8 cellular contexts compared by ENCODE assay signal in genomic region chr5:155943516-155944407, GRCh38.
DNase-seq lines count a peak whose midpoint lies in the region; ATAC-seq and TF ChIP-seq lines count a peak whose summit lies in the region.

No MANE protein-coding gene starts in this region.

- peak overlapping the region in 1 of 7 donors; percentile 12 for H3K27ac Mint-ChIP-seq in CD4-positive, alpha-beta memory T cell
- no peak overlapping the region for H3K27ac Mint-ChIP-seq in activated T-helper 1 cell treated with anti-CD3 and anti-CD28 coated beads, Interleukin-12 subunit alpha, Interleukin-12 subunit beta, Interleukin-2, Interleukin-4 antibody, amounts not matched to agents 30 ng/mL and 10 ng/mL and 1 ng/mL, durations not matched to agents 14 hours and 24 hours and 36 hours

- peaks cover 0 to 3% (median 0%) of the 10 kb centered on the region in 4 donors for H3K4me1 Mint-ChIP-seq in CD4-positive, alpha-beta memory T cell
- peaks cover 7% of the 10 kb centered on the region for H3K4me1 Mint-ChIP-seq in activated T-helper 1 cell treated with anti-CD3 and anti-CD28 coated beads, Interleukin-12 subunit alpha, Interleukin-12 subunit beta, Interleukin-2, Interleukin-4 antibody, amounts not matched to agents 30 ng/mL and 10 ng/mL and 1 ng/mL, durations not matched to agents 14 hours and 24 hours and 36 hours (ENCODE audit: low read depth)

- peak; percentile 4 to 43 (median 10) for DNase-seq in CD4-positive, alpha-beta memory T cell
- DNase-seq in NCI-H345 treated with DMSO at 0.1 percent for 48 hours (lab: John Stamatoyannopoulos, UW; ENCODE audit: unreplicated experiment), result peak; percentile 11
- peak; percentile 19 for DNase-seq in activated T-helper 1 cell treated with anti-CD3 and anti-CD28 coated beads, Interleukin-12 subunit alpha, Interleukin-12 subunit beta, Interleukin-2, Interleukin-4 antibody, amounts not matched to agents 30 ng/mL and 10 ng/mL and 1 ng/mL, durations not matched to agents 14 hours and 24 hours and 36 hours (ENCODE audit: low spot score)
- peak; percentile 36 to 69 (median 46) for DNase-seq in ovary
- DNase-seq in NK-92 treated with Interleukin-12 subunit alpha and Interleukin-12 subunit beta, amount 100 ng/mL, for 24 hours (lab: John Stamatoyannopoulos, UW), result no peak

- CTCF ChIA-PET in CD4-positive, alpha-beta memory T cell (lab: Charles Lee; ENCODE audit: partially characterized antibody), result interaction anchor here (0.9 to 1.5 kb wide), 3 partner anchors 9 to 1191 kb away, joined by 3 to 7 read pairs (median 5); no protein-coding TSS in a partner anchor

- WGBS in gastroesophageal sphincter (ENCODE audit: low coverage in 1 of 2), 2 donors, result 23 to 49% methylated on average over 2 of the region's 2 CpGs
- 29 to 43% (median 33%) methylated on average over 2 of the region's 2 CpGs for WGBS in ovary, 3 donors

- no peak for TF ChIP-seq POLR2A in gastroesophageal sphincter (IDR thresholded peaks at IDR 0.05)
- TF ChIP-seq POLR2A in ovary (IDR thresholded peaks at IDR 0.05), result no peak

- intact Hi-C loops in CD4-positive, alpha-beta memory T cell (cut with micrococcal nuclease), result loop anchor here (2.0 kb wide), 1 partner anchor 991 kb away; no protein-coding TSS in a partner anchor
- intact Hi-C loops in activated T-helper 1 cell treated with anti-CD3 and anti-CD28 coated beads, Interleukin-12 subunit alpha, Interleukin-12 subunit beta, Interleukin-2, Interleukin-4 antibody, amounts not matched to agents 30 ng/mL and 10 ng/mL and 1 ng/mL, durations not matched to agents 14 hours and 24 hours and 36 hours (cut with micrococcal nuclease), result loop anchor here (1.0 to 2.0 kb wide), 4 partner anchors 873 to 1189 kb away; no protein-coding TSS in a partner anchor
- intact Hi-C loops in ovary (cut with DNase I), result loop anchor here in 1 of 4 donors (10.0 kb wide), 1 partner anchor 881 kb away; no protein-coding TSS in a partner anchor

- ATAC-seq in GM19025 (IDR thresholded peaks at IDR 0.05; ENCODE audit: low read depth, unreplicated experiment) (peak; percentile 85), HG03097 (IDR thresholded peaks at IDR 0.05; ENCODE audit: low FRiP score, unreplicated experiment) (peak; percentile 70), gastroesophageal sphincter (peak; percentile 61)

- H3K36me3 ChIP-seq in CD4-positive, alpha-beta memory T cell (ENCODE audit: insufficient read depth, low read length), result no peaks in the 10 kb centered on the region
- H3K36me3 ChIP-seq in gastroesophageal sphincter, result no peaks in the 10 kb centered on the region
- no peaks in the 10 kb centered on the region for H3K36me3 ChIP-seq in ovary

- TF ChIP-seq CTCF in gastroesophageal sphincter (IDR thresholded peaks at IDR 0.05) (peak; percentile 68 to 88 (median 74)), ovary (IDR thresholded peaks at IDR 0.05) (peak; percentile 29 to 49 (median 32))

- H3K27me3 ChIP-seq in CD4-positive, alpha-beta memory T cell (ENCODE audit: insufficient read depth, low read length), result no peaks in the 10 kb centered on the region
- no peaks in the 10 kb centered on the region for H3K27me3 ChIP-seq in gastroesophageal sphincter
- no peaks in the 10 kb centered on the region for H3K27me3 ChIP-seq in ovary

- H3K27me3 Mint-ChIP-seq in CD4-positive, alpha-beta memory T cell, result peaks cover 0 to 2% of the 10 kb centered on the region in 2 donors
- H3K27me3 Mint-ChIP-seq in activated T-helper 1 cell treated with anti-CD3 and anti-CD28 coated beads, Interleukin-12 subunit alpha, Interleukin-12 subunit beta, Interleukin-2, Interleukin-4 antibody, amounts not matched to agents 30 ng/mL and 10 ng/mL and 1 ng/mL, durations not matched to agents 14 hours and 24 hours and 36 hours (ENCODE audit: insufficient read depth), result peaks cover 14% of the 10 kb centered on the region

- no peaks in the 10 kb centered on the region for H3K9me3 ChIP-seq in CD4-positive, alpha-beta memory T cell (ENCODE audit: control insufficient read depth in 1 of 2, low read length in 2 of 2)
- no peaks in the 10 kb centered on the region for H3K9me3 ChIP-seq in gastroesophageal sphincter
- H3K9me3 ChIP-seq in ovary, result no peaks in the 10 kb centered on the region

- no peak overlapping the region for H3K4me3 Mint-ChIP-seq in CD4-positive, alpha-beta memory T cell
- no peak overlapping the region for H3K4me3 Mint-ChIP-seq in activated T-helper 1 cell treated with anti-CD3 and anti-CD28 coated beads, Interleukin-12 subunit alpha, Interleukin-12 subunit beta, Interleukin-2, Interleukin-4 antibody, amounts not matched to agents 30 ng/mL and 10 ng/mL and 1 ng/mL, durations not matched to agents 14 hours and 24 hours and 36 hours

- no peaks in the 10 kb centered on the region for H3K36me3 Mint-ChIP-seq in CD4-positive, alpha-beta memory T cell
- no peaks in the 10 kb centered on the region for H3K36me3 Mint-ChIP-seq in activated T-helper 1 cell treated with anti-CD3 and anti-CD28 coated beads, Interleukin-12 subunit alpha, Interleukin-12 subunit beta, Interleukin-2, Interleukin-4 antibody, amounts not matched to agents 30 ng/mL and 10 ng/mL and 1 ng/mL, durations not matched to agents 14 hours and 24 hours and 36 hours (ENCODE audit: low read depth)

- H3K4me3 ChIP-seq in CD4-positive, alpha-beta memory T cell (ENCODE audit: low read length in 2 of 2), result no peak overlapping the region
- H3K4me3 ChIP-seq in gastroesophageal sphincter (no peak overlapping the region), ovary (no peak overlapping the region)

- no peak for TF ChIP-seq EP300 in gastroesophageal sphincter (IDR thresholded peaks at IDR 0.05)
- no peak for TF ChIP-seq EP300 in ovary (IDR thresholded peaks at IDR 0.05)

- H3K9me3 Mint-ChIP-seq in CD4-positive, alpha-beta memory T cell, result peaks cover 0 to 4% (median 0%) of the 10 kb centered on the region in 8 donors
- H3K9me3 Mint-ChIP-seq in activated T-helper 1 cell treated with anti-CD3 and anti-CD28 coated beads, Interleukin-12 subunit alpha, Interleukin-12 subunit beta, Interleukin-2, Interleukin-4 antibody, amounts not matched to agents 30 ng/mL and 10 ng/mL and 1 ng/mL, durations not matched to agents 14 hours and 24 hours and 36 hours, result no peaks in the 10 kb centered on the region

- POLR2A ChIA-PET in CD4-positive, alpha-beta memory T cell (lab: Charles Lee; ENCODE audit: partially characterized antibody), result no interaction called here

- H3K4me1 ChIP-seq in CD4-positive, alpha-beta memory T cell (ENCODE audit: insufficient read depth, low read length), result no peaks in the 10 kb centered on the region
- no peaks in the 10 kb centered on the region for H3K4me1 ChIP-seq in gastroesophageal sphincter
- no peaks in the 10 kb centered on the region for H3K4me1 ChIP-seq in ovary (ENCODE audit: insufficient read depth)

- H3K27ac ChIP-seq in CD4-positive, alpha-beta memory T cell (ENCODE audit: low read depth, low read length), result no peak overlapping the region
- H3K27ac ChIP-seq in gastroesophageal sphincter (no peak overlapping the region), ovary (no peak overlapping the region)
